Comparison of ENCODE assay signal across 8 cellular contexts in genomic region chr13:27607125-27607524, GRCh38. TPM values are rescaled to one million over a fixed set of nuclear protein-coding genes. Genes with fewer than 3 reads are reported as not detected.
DNase-seq lines count a peak whose midpoint lies in the region; ATAC-seq and TF ChIP-seq lines count a peak whose summit lies in the region.
"Had no signal": no experiment of that assay in that cellular context is flagged by ENCODE, and none has a peak within 500 bp of the region (broad histone marks: within the 10 kb centered on the region; RNA-seq: fewer than 3 reads in every experiment).

No MANE protein-coding gene starts in this region.

- H3K27me3 ChIP-seq in left ventricle myocardium inferior (ENCODE audit: low read depth) (no peaks in the 10 kb centered on the region), thoracic aorta (replicated peaks; ENCODE audit: insufficient read depth) (no peaks in the 10 kb centered on the region)

- DNase-seq in HT1080 (ENCODE audit: low read depth) (peak; percentile 74), amniotic epithelial cell (ENCODE audit: low read depth) (peak; percentile 79), left ventricle myocardium inferior (no peak), thoracic aorta (ENCODE audit: low spot score) (no peak), NCI-H2196 (lab: John Stamatoyannopoulos, UW; ENCODE audit: unreplicated experiment) (no peak), activated gamma-delta T cell (lab: John Stamatoyannopoulos, UW) (no peak)

- TF ChIP-seq CTCF in left ventricle myocardium inferior (IDR thresholded peaks at IDR 0.05; ENCODE audit: borderline replicate concordance) (no peak), thoracic aorta (IDR thresholded peaks at IDR 0.05) (no peak)

- H3K36me3 ChIP-seq in left ventricle myocardium inferior (no peaks in the 10 kb centered on the region), thoracic aorta (no peaks in the 10 kb centered on the region)

- H3K4me1 ChIP-seq in left ventricle myocardium inferior (peaks cover 65% of the 10 kb centered on the region), thoracic aorta (ENCODE audit: control insufficient read depth in 1 of 2, low read depth in 2 of 2) (peaks cover 19 to 35% of the 10 kb centered on the region in 2 donors)
- H3K4me1 ChIP-seq: parathyroid adenoma had no signal

- ATAC-seq in thoracic aorta (ENCODE audit: insufficient number of reproducible peaks, low FRiP score, low read depth): peak; percentile 72
- no peak for ATAC-seq in GM18873 (IDR thresholded peaks at IDR 0.05; ENCODE audit: low FRiP score, unreplicated experiment)

- H3K27ac ChIP-seq in left ventricle myocardium inferior (replicated peaks) (peak overlapping the region; percentile 66), thoracic aorta (peak overlapping the region in 1 of 2 donors; percentile 14)
- H3K27ac ChIP-seq: parathyroid adenoma had no signal

- intact Hi-C loops in left ventricle myocardium inferior (cut with micrococcal nuclease): no loop called here

- peak overlapping the region; percentile 18 for H3K4me3 ChIP-seq in left ventricle myocardium inferior
- no peak overlapping the region for H3K4me3 ChIP-seq in thoracic aorta

- H3K9me3 ChIP-seq in left ventricle myocardium inferior (replicated peaks) (no peaks in the 10 kb centered on the region), thoracic aorta (no peaks in the 10 kb centered on the region)

RNA-seq across cellular contexts. Expression of gene LNX2, which starts 13.2 kb away (rescaled TPM):
- 6.5 and 8.0 TPM in 2 replicates for total RNA-seq in HT1080 (2014; rRNA removed; shearing (Covaris generic))
- polyA plus RNA-seq in HT1080 (2015; cell fraction: cytosol; rRNA removed): 8.4 and 10.2 TPM in 2 replicates
- 9.2 and 10.8 TPM in 2 replicates for polyA plus RNA-seq in HT1080 (2015; cell fraction: nucleus; rRNA removed)
- total RNA-seq in left ventricle myocardium inferior: 11.2 TPM
- 1 to 10 TPM; 7.1 to 7.6 TPM for total RNA-seq in thoracic aorta

RNA-seq across cellular contexts. Expression of gene POLR1D, which starts 14.6 kb away (rescaled TPM):
- 168 and 203 TPM in 2 replicates for total RNA-seq in HT1080 (2014; rRNA removed; shearing (Covaris generic))
- polyA plus RNA-seq in HT1080 (2015; cell fraction: cytosol; rRNA removed): 232 and 263 TPM in 2 replicates
- polyA plus RNA-seq in HT1080 (2015; cell fraction: nucleus; rRNA removed): 104 and 118 TPM in 2 replicates
- total RNA-seq in left ventricle myocardium inferior (73.5 TPM), thoracic aorta (10 to 100 TPM; 89.0 to 95.7 TPM)

Comparison
In these comparisons a context has a peak if more than half of its experiments do, and no peak if none do; other contexts are left out.
1. DNase-seq: peak in HT1080 (single experiment) and amniotic epithelial cell (single experiment); none in left ventricle myocardium inferior (single experiment), thoracic aorta (single experiment), NCI-H2196 (single experiment) and activated gamma-delta T cell (single experiment).